1 cellular context compared by ENCODE assay signal in the genomic region with DNA sequence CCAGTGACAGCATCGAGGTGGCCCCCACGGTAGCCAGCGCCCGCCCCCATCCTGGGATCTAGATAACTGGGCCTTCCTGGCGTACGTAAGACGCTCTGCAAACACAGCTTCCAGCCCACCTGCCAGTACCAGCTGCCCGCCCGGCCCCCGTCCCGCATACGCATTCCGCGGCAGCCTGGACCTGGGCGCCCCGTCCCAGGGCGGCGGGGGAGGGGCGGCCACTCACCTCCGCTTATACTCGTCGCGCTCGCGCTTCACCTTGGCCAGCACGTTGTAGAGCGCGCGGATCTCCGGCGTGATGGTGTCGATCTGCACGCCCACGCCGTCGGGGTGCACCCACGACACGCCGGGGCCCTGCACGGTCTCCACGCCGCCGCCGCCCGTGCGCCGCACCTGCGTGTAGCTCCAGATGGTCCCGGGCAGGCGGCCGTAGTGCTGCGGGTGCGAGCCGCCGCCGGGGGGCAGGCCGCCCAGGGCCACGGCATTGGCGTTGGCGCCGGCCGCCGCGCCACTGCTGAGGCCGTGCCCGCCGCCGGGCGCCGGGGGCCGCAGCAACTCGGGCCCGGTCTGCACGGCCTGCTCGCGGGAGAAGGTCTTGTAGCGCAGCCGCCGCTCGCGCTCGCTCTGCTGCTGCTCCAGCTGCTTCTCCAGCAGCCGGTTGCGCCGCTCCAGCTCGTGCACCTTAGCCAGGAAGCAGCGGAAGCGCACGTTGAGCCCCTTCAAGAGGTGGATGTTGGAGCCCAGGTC.
TF ChIP-seq lines count a peak whose summit lies in the region.

No MANE protein-coding gene starts in this region.

TF ChIP-seq in GM23338, 12 proteins besides CTCF, POLR2A, EP300 and RAD21:
- TF ChIP-seq STAT1 (IDR thresholded peaks at IDR 0.05; ENCODE audit: unreplicated experiment) (no peak), EZH2 (IDR thresholded peaks at IDR 0.05; ENCODE audit: low read depth, unreplicated experiment) (no peak), JUNB (IDR thresholded peaks at IDR 0.05; ENCODE audit: unreplicated experiment) (no peak), POLR2AphosphoS5 (IDR thresholded peaks at IDR 0.05; ENCODE audit: low read depth) (no peak), NANOG (IDR thresholded peaks at IDR 0.05; ENCODE audit: borderline replicate concordance) (no peak), EZH2phosphoT487 (IDR thresholded peaks at IDR 0.05; ENCODE audit: unreplicated experiment) (no peak), ZNF114 (CRISPR knock-in tag; IDR thresholded peaks at IDR 0.05) (no peak), ZNF331 (CRISPR knock-in tag; IDR thresholded peaks at IDR 0.05; ENCODE audit: low read depth) (no peak), CREB1 (CRISPR knock-in tag; IDR thresholded peaks at IDR 0.05; ENCODE audit: low read depth) (no peak)
- TF ChIP-seq, protein P1, sequence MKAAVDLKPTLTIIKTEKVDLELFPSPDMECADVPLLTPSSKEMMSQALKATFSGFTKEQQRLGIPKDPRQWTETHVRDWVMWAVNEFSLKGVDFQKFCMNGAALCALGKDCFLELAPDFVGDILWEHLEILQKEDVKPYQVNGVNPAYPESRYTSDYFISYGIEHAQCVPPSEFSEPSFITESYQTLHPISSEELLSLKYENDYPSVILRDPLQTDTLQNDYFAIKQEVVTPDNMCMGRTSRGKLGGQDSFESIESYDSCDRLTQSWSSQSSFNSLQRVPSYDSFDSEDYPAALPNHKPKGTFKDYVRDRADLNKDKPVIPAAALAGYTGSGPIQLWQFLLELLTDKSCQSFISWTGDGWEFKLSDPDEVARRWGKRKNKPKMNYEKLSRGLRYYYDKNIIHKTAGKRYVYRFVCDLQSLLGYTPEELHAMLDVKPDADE (IDR thresholded peaks at IDR 0.05) = no peak
- TF ChIP-seq, protein P2, sequence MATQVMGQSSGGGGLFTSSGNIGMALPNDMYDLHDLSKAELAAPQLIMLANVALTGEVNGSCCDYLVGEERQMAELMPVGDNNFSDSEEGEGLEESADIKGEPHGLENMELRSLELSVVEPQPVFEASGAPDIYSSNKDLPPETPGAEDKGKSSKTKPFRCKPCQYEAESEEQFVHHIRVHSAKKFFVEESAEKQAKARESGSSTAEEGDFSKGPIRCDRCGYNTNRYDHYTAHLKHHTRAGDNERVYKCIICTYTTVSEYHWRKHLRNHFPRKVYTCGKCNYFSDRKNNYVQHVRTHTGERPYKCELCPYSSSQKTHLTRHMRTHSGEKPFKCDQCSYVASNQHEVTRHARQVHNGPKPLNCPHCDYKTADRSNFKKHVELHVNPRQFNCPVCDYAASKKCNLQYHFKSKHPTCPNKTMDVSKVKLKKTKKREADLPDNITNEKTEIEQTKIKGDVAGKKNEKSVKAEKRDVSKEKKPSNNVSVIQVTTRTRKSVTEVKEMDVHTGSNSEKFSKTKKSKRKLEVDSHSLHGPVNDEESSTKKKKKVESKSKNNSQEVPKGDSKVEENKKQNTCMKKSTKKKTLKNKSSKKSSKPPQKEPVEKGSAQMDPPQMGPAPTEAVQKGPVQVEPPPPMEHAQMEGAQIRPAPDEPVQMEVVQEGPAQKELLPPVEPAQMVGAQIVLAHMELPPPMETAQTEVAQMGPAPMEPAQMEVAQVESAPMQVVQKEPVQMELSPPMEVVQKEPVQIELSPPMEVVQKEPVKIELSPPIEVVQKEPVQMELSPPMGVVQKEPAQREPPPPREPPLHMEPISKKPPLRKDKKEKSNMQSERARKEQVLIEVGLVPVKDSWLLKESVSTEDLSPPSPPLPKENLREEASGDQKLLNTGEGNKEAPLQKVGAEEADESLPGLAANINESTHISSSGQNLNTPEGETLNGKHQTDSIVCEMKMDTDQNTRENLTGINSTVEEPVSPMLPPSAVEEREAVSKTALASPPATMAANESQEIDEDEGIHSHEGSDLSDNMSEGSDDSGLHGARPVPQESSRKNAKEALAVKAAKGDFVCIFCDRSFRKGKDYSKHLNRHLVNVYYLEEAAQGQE (IDR thresholded peaks at IDR 0.05; ENCODE audit: unreplicated experiment) = no peak
- TF ChIP-seq, protein P3, sequence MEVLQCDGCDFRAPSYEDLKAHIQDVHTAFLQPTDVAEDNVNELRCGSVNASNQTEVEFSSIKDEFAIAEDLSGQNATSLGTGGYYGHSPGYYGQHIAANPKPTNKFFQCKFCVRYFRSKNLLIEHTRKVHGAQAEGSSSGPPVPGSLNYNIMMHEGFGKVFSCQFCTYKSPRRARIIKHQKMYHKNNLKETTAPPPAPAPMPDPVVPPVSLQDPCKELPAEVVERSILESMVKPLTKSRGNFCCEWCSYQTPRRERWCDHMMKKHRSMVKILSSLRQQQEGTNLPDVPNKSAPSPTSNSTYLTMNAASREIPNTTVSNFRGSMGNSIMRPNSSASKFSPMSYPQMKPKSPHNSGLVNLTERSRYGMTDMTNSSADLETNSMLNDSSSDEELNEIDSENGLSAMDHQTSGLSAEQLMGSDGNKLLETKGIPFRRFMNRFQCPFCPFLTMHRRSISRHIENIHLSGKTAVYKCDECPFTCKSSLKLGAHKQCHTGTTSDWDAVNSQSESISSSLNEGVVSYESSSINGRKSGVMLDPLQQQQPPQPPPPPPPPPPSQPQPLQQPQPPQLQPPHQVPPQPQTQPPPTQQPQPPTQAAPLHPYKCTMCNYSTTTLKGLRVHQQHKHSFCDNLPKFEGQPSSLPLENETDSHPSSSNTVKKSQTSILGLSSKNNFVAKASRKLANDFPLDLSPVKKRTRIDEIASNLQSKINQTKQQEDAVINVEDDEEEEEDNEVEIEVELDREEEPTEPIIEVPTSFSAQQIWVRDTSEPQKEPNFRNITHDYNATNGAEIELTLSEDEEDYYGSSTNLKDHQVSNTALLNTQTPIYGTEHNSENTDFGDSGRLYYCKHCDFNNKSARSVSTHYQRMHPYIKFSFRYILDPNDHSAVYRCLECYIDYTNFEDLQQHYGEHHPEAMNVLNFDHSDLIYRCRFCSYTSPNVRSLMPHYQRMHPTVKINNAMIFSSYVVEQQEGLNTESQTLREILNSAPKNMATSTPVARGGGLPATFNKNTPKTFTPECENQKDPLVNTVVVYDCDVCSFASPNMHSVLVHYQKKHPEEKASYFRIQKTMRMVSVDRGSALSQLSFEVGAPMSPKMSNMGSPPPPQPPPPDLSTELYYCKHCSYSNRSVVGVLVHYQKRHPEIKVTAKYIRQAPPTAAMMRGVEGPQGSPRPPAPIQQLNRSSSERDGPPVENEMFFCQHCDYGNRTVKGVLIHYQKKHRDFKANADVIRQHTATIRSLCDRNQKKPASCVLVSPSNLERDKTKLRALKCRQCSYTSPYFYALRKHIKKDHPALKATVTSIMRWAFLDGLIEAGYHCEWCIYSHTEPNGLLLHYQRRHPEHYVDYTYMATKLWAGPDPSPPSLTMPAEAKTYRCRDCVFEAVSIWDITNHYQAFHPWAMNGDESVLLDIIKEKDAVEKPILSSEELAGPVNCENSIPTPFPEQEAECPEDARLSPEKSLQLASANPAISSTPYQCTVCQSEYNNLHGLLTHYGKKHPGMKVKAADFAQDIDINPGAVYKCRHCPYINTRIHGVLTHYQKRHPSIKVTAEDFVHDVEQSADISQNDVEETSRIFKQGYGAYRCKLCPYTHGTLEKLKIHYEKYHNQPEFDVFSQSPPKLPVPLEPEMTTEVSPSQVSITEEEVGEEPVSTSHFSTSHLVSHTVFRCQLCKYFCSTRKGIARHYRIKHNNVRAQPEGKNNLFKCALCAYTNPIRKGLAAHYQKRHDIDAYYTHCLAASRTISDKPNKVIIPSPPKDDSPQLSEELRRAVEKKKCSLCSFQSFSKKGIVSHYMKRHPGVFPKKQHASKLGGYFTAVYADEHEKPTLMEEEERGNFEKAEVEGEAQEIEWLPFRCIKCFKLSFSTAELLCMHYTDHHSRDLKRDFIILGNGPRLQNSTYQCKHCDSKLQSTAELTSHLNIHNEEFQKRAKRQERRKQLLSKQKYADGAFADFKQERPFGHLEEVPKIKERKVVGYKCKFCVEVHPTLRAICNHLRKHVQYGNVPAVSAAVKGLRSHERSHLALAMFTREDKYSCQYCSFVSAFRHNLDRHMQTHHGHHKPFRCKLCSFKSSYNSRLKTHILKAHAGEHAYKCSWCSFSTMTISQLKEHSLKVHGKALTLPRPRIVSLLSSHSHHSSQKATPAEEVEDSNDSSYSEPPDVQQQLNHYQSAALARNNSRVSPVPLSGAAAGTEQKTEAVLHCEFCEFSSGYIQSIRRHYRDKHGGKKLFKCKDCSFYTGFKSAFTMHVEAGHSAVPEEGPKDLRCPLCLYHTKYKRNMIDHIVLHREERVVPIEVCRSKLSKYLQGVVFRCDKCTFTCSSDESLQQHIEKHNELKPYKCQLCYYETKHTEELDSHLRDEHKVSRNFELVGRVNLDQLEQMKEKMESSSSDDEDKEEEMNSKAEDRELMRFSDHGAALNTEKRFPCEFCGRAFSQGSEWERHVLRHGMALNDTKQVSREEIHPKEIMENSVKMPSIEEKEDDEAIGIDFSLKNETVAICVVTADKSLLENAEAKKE (CRISPR knock-in tag; IDR thresholded peaks at IDR 0.05) = no peak
